8 cellular contexts compared by ENCODE assay signal in the genomic region with DNA sequence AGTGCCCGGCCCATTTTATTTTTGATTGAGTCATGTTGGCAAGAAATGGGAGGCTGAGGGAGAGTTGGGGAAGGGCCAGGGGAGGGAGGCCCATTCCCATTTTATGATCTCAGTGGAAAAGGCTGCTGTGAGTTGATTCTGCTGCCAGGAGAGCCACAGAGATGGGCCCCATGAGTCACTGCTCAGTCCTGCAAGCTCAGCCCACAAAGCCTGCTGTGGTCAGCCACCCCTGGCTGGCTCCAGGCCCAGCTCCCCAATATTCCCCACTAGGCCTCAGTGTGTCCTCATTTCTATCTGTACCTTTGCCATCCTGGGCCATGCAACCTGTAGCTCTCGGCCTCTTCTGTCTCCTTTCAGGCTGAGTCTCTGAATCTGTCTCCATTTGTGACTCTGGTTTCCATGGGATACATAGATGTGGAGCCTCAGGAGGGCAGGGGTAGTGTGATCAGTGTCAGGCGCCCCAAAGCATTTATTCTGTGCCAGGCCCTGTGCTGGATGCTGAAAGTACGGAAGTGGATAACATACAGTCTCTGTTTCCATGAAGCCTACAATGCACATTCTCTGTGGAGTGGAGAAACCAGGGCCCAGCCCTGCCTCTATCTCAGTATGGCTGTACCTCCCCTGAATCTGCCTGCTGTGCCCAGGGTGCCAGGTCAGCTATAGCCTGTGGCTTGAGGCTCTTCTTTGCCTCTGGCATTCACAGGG. TPM values are rescaled to one million over a fixed set of nuclear protein-coding genes. Genes with fewer than 3 reads are reported as not detected.
A peak's percentile ranks its signal among the peaks of the same experiment; 100 is the strongest.
DNase-seq lines count a peak whose midpoint lies in the region; ATAC-seq and TF ChIP-seq lines count a peak whose summit lies in the region.

No MANE protein-coding gene starts in this region.

- H3K27ac ChIP-seq in left ventricle myocardium inferior (replicated peaks) (no peak overlapping the region), thoracic aorta (peak overlapping the region; percentile 77 to 82)

- H3K4me3 Mint-ChIP-seq in activated T-helper 1 cell treated with anti-CD3 and anti-CD28 coated beads, Interleukin-12 subunit alpha, Interleukin-12 subunit beta, Interleukin-2, Interleukin-4 antibody, amounts not matched to agents 30 ng/mL and 10 ng/mL and 1 ng/mL, durations not matched to agents 14 hours and 24 hours and 36 hours, result peak overlapping the region; percentile 71
- H3K4me3 Mint-ChIP-seq in immature natural killer cell, result peak overlapping the region in 4 of 5 donors; percentile 46 to 62 (median 51)

- H3K9me3 ChIP-seq in left ventricle myocardium inferior (replicated peaks) (no peaks in the 10 kb centered on the region), thoracic aorta (no peaks in the 10 kb centered on the region)

- no peaks in the 10 kb centered on the region for H3K36me3 ChIP-seq in left ventricle myocardium inferior
- H3K36me3 ChIP-seq in thoracic aorta, result no peaks in the 10 kb centered on the region

- DNase-seq in left cardiac atrium (peak; percentile 67), left ventricle myocardium inferior (no peak), immature natural killer cell (no peak), thoracic aorta (ENCODE audit: low spot score) (peak; percentile 63)
- no peak for DNase-seq in activated T-helper 1 cell treated with anti-CD3 and anti-CD28 coated beads, Interleukin-12 subunit alpha, Interleukin-12 subunit beta, Interleukin-2, Interleukin-4 antibody, amounts not matched to agents 30 ng/mL and 10 ng/mL and 1 ng/mL, durations not matched to agents 14 hours and 24 hours and 36 hours (ENCODE audit: low spot score)

- peak overlapping the region; percentile 74 for H3K27ac Mint-ChIP-seq in activated T-helper 1 cell treated with anti-CD3 and anti-CD28 coated beads, Interleukin-12 subunit alpha, Interleukin-12 subunit beta, Interleukin-2, Interleukin-4 antibody, amounts not matched to agents 30 ng/mL and 10 ng/mL and 1 ng/mL, durations not matched to agents 14 hours and 24 hours and 36 hours
- H3K27ac Mint-ChIP-seq in immature natural killer cell, result peak overlapping the region in 2 of 6 donors; percentile 26 to 30

- H3K4me3 ChIP-seq in left ventricle myocardium inferior (no peak overlapping the region), thoracic aorta (no peak overlapping the region)

- H3K36me3 Mint-ChIP-seq in activated T-helper 1 cell treated with anti-CD3 and anti-CD28 coated beads, Interleukin-12 subunit alpha, Interleukin-12 subunit beta, Interleukin-2, Interleukin-4 antibody, amounts not matched to agents 30 ng/mL and 10 ng/mL and 1 ng/mL, durations not matched to agents 14 hours and 24 hours and 36 hours (ENCODE audit: low read depth), result peaks cover 14% of the 10 kb centered on the region
- peaks cover 0 to 5% (median 5%) of the 10 kb centered on the region in 3 donors for H3K36me3 Mint-ChIP-seq in immature natural killer cell

- H3K9me3 Mint-ChIP-seq in activated T-helper 1 cell treated with anti-CD3 and anti-CD28 coated beads, Interleukin-12 subunit alpha, Interleukin-12 subunit beta, Interleukin-2, Interleukin-4 antibody, amounts not matched to agents 30 ng/mL and 10 ng/mL and 1 ng/mL, durations not matched to agents 14 hours and 24 hours and 36 hours, result no peaks in the 10 kb centered on the region
- no peaks in the 10 kb centered on the region for H3K9me3 Mint-ChIP-seq in immature natural killer cell

- H3K27me3 ChIP-seq in left ventricle myocardium inferior (ENCODE audit: low read depth) (peaks cover 4% of the 10 kb centered on the region), thoracic aorta (replicated peaks; ENCODE audit: insufficient read depth) (no peaks in the 10 kb centered on the region)

- ATAC-seq in left cardiac atrium, result peak; percentile 35 to 88
- ATAC-seq in thoracic aorta (ENCODE audit: insufficient number of reproducible peaks, low FRiP score, low read depth), result peak; percentile 85
- no peak for ATAC-seq in GM18870 (IDR thresholded peaks at IDR 0.05; ENCODE audit: unreplicated experiment)
- no peak for ATAC-seq in HG02973 (IDR thresholded peaks at IDR 0.05; ENCODE audit: unreplicated experiment)
- no peak for ATAC-seq in GM21528 (IDR thresholded peaks at IDR 0.05; ENCODE audit: low FRiP score, unreplicated experiment)

- no peak for TF ChIP-seq CTCF in left ventricle myocardium inferior (IDR thresholded peaks at IDR 0.05; ENCODE audit: borderline replicate concordance)
- no peak for TF ChIP-seq CTCF in thoracic aorta (IDR thresholded peaks at IDR 0.05)

- H3K4me1 ChIP-seq in left ventricle myocardium inferior (peaks cover 16% of the 10 kb centered on the region), thoracic aorta (ENCODE audit: control insufficient read depth in 1 of 2, low read depth in 2 of 2) (peaks cover 16 to 24% of the 10 kb centered on the region in 2 donors)

- H3K27me3 Mint-ChIP-seq in activated T-helper 1 cell treated with anti-CD3 and anti-CD28 coated beads, Interleukin-12 subunit alpha, Interleukin-12 subunit beta, Interleukin-2, Interleukin-4 antibody, amounts not matched to agents 30 ng/mL and 10 ng/mL and 1 ng/mL, durations not matched to agents 14 hours and 24 hours and 36 hours (ENCODE audit: insufficient read depth), result no peaks in the 10 kb centered on the region
- H3K27me3 Mint-ChIP-seq in immature natural killer cell (ENCODE audit: low read depth in 3 of 3), result no peaks in the 10 kb centered on the region

- intact Hi-C loops in left cardiac atrium (cut with DNase I) (no loop called here), left ventricle myocardium inferior (cut with micrococcal nuclease) (no loop called here)
- intact Hi-C loops in activated T-helper 1 cell treated with anti-CD3 and anti-CD28 coated beads, Interleukin-12 subunit alpha, Interleukin-12 subunit beta, Interleukin-2, Interleukin-4 antibody, amounts not matched to agents 30 ng/mL and 10 ng/mL and 1 ng/mL, durations not matched to agents 14 hours and 24 hours and 36 hours (cut with micrococcal nuclease), result loop anchor here (5.0 kb wide), 1 partner anchor 140 kb away; a partner anchor contains a TSS

- H3K4me1 Mint-ChIP-seq in activated T-helper 1 cell treated with anti-CD3 and anti-CD28 coated beads, Interleukin-12 subunit alpha, Interleukin-12 subunit beta, Interleukin-2, Interleukin-4 antibody, amounts not matched to agents 30 ng/mL and 10 ng/mL and 1 ng/mL, durations not matched to agents 14 hours and 24 hours and 36 hours (ENCODE audit: low read depth), result peaks cover 30% of the 10 kb centered on the region
- H3K4me1 Mint-ChIP-seq in immature natural killer cell, result peaks cover 9 to 10% of the 10 kb centered on the region in 2 donors

RNA-seq across cellular contexts. Expression of a gene that starts 1.9 kb away (rescaled TPM):
- total RNA-seq in left cardiac atrium (1 to 10 TPM; 1.8 to 2.2 TPM), left ventricle myocardium inferior (1.1 TPM), thoracic aorta (10 to 100 TPM in 1 of 2 donors, 1 to 10 TPM in 1; 3.1 to 15.6 TPM)
- total RNA-seq in activated T-helper 1 cell treated with anti-CD3 and anti-CD28 coated beads, Interleukin-12 subunit alpha, Interleukin-12 subunit beta, Interleukin-2, Interleukin-4 antibody, amounts not matched to agents 30 ng/mL and 10 ng/mL and 1 ng/mL, durations not matched to agents 14 hours and 24 hours and 36 hours, result 39.6 and 42.3 TPM in 2 replicates
- polyA plus RNA-seq in immature natural killer cell, result 1 to 10 TPM; 3.7 to 8.1 (median 5.3) TPM

RNA-seq across cellular contexts. Expression of a gene that starts 28.7 kb away (rescaled TPM):
- total RNA-seq in left cardiac atrium (1 to 10 TPM; 1.3 to 1.5 TPM), left ventricle myocardium inferior (1.3 TPM), thoracic aorta (1 to 10 TPM; 1.4 to 1.8 TPM)
- total RNA-seq in activated T-helper 1 cell treated with anti-CD3 and anti-CD28 coated beads, Interleukin-12 subunit alpha, Interleukin-12 subunit beta, Interleukin-2, Interleukin-4 antibody, amounts not matched to agents 30 ng/mL and 10 ng/mL and 1 ng/mL, durations not matched to agents 14 hours and 24 hours and 36 hours, result 5.1 TPM in 2 replicates
- polyA plus RNA-seq in immature natural killer cell, result under 1 TPM in 1 of 3 donors, not detected in 2; 0.46 TPM

RNA-seq across cellular contexts. Expression of a gene that starts 30.2 kb away (rescaled TPM):
- total RNA-seq in left cardiac atrium (10 to 100 TPM; 18.7 to 25.8 TPM), left ventricle myocardium inferior (18.0 TPM), thoracic aorta (10 to 100 TPM; 28.5 to 31.7 TPM)
- total RNA-seq in activated T-helper 1 cell treated with anti-CD3 and anti-CD28 coated beads, Interleukin-12 subunit alpha, Interleukin-12 subunit beta, Interleukin-2, Interleukin-4 antibody, amounts not matched to agents 30 ng/mL and 10 ng/mL and 1 ng/mL, durations not matched to agents 14 hours and 24 hours and 36 hours, result 116 and 119 TPM in 2 replicates
- polyA plus RNA-seq in immature natural killer cell, result 1 to 10 TPM; 3.5 to 8.2 (median 4.8) TPM

RNA-seq across cellular contexts. Expression of a gene that starts 49.1 kb away (rescaled TPM):
- total RNA-seq in left cardiac atrium (under 1 TPM in 1 of 2 donors, not detected in 1; 0.16 TPM), left ventricle myocardium inferior (not detected), thoracic aorta (not detected)
- total RNA-seq in activated T-helper 1 cell treated with anti-CD3 and anti-CD28 coated beads, Interleukin-12 subunit alpha, Interleukin-12 subunit beta, Interleukin-2, Interleukin-4 antibody, amounts not matched to agents 30 ng/mL and 10 ng/mL and 1 ng/mL, durations not matched to agents 14 hours and 24 hours and 36 hours, result 0.22 and 0.62 TPM in 2 replicates
- not detected for polyA plus RNA-seq in immature natural killer cell

RNA-seq across cellular contexts. Expression of a gene that starts 49.2 kb away (rescaled TPM):
- total RNA-seq in left cardiac atrium, result not detected
- not detected for total RNA-seq in left ventricle myocardium inferior
- total RNA-seq in activated T-helper 1 cell treated with anti-CD3 and anti-CD28 coated beads, Interleukin-12 subunit alpha, Interleukin-12 subunit beta, Interleukin-2, Interleukin-4 antibody, amounts not matched to agents 30 ng/mL and 10 ng/mL and 1 ng/mL, durations not matched to agents 14 hours and 24 hours and 36 hours, result 0.22 and 0.23 TPM in 2 replicates
- polyA plus RNA-seq in immature natural killer cell, result not detected
- not detected for total RNA-seq in thoracic aorta

Comparison
In these comparisons a context has a peak if more than half of its experiments do, and no peak if none do; other contexts are left out.
1. DNase-seq: peak in left cardiac atrium (single experiment) and thoracic aorta (single experiment); none in left ventricle myocardium inferior (single experiment), activated T-helper 1 cell treated with anti-CD3 and anti-CD28 coated beads, Interleukin-12 subunit alpha, Interleukin-12 subunit beta, Interleukin-2, Interleukin-4 antibody, amounts not matched to agents 30 ng/mL and 10 ng/mL and 1 ng/mL, durations not matched to agents 14 hours and 24 hours and 36 hours (single experiment) and immature natural killer cell (0 of 3).
2. ATAC-seq: peak in left cardiac atrium (2 of 2) and thoracic aorta (single experiment); none in GM18870 (single experiment), HG02973 (single experiment) and GM21528 (single experiment).